ENCODE assay signal across 11 cellular contexts in genomic region chr17:63447688-63448005, GRCh38. TPM values are rescaled to one million over a fixed set of nuclear protein-coding genes. Genes with fewer than 3 reads are reported as not detected.
DNase-seq lines count a peak whose midpoint lies in the region; ATAC-seq, FAIRE-seq and TF ChIP-seq lines count a peak whose summit lies in the region.
"Had no signal": no experiment of that assay in that cellular context is flagged by ENCODE, and none has a peak within 500 bp of the region (broad histone marks: within the 10 kb centered on the region; RNA-seq: fewer than 3 reads in every experiment).

No MANE protein-coding gene starts in this region.

- ATAC-seq in sciatic nerve (peak; percentile 9), HG03097 (IDR thresholded peaks at IDR 0.05; ENCODE audit: low FRiP score, unreplicated experiment) (no peak)

- POLR2A ChIA-PET in endothelial cell of umbilical vein (lab: Charles Lee): interaction anchor here (2.2 kb wide), 1 partner anchor 27 kb away, joined by 7 read pairs; no protein-coding TSS in a partner anchor

- CTCF ChIA-PET in endothelial cell of umbilical vein (lab: Charles Lee): interaction anchor here (1.1 to 7.4 kb wide), 6 partner anchors 8 to 30 kb away, joined by 3 to 134 read pairs (median 8); partner anchors contain the start of gene ACE

- TF ChIP-seq POLR2A in endothelial cell of umbilical vein (IDR thresholded peaks at IDR 0.05; ENCODE audit: low read depth, low read length): no peak
- no peak for TF ChIP-seq POLR2A in GM12891 (IDR thresholded peaks at IDR 0.05; ENCODE audit: low read depth, low read length)

- H3K27me3 ChIP-seq in endothelial cell of umbilical vein (ENCODE audit: control insufficient read depth in 2 of 2, insufficient read depth in 2 of 2, low read length in 2 of 2) (no peaks in the 10 kb centered on the region), tibial artery (peaks cover 0 to 5% of the 10 kb centered on the region in 2 donors)

- DNase-seq in NCI-H1417 (lab: John Stamatoyannopoulos, UW) (peak; percentile 22 to 84 (median 69)), NCI-H1417 treated with DMSO at 0.1 percent for 48 hours (lab: John Stamatoyannopoulos, UW) (no peak), OCI-M1 (lab: John Stamatoyannopoulos, UW) (peak; percentile 73), endothelial cell of umbilical vein (ENCODE audit: low read depth, low spot score) (peak; percentile 77), sciatic nerve (ENCODE audit: low spot score) (no peak), tibial artery (no peak), GM12891 (ENCODE audit: insufficient read length, low spot score) (no peak)
- DNase-seq: T1000 had no signal

- no peak overlapping the region for H3K4me2 ChIP-seq in endothelial cell of umbilical vein (ENCODE audit: insufficient read depth, low read length)

- H2AFZ ChIP-seq in endothelial cell of umbilical vein (ENCODE audit: low read depth, low read length): peak overlapping the region; percentile 4

- dilution Hi-C loops in endothelial cell of umbilical vein (cut with MboI; ENCODE audit: extremely low pct_ligation_motif_present, low sequenced_read_pairs): no loop called here

- intact Hi-C loops in endothelial cell of umbilical vein (cut with micrococcal nuclease) (loop anchor here (1.0 to 2.0 kb wide), 4 partner anchors 14 to 379 kb away; partner anchors contain the start of genes DCAF7, FTSJ3 and PSMC5), sciatic nerve (cut with DNase I) (no loop called here), tibial artery (cut with DNase I; ENCODE audit: low total_unique reads) (no loop called here)

- TF ChIP-seq CTCF in endothelial cell of umbilical vein (IDR thresholded peaks at IDR 0.05; ENCODE audit: extremely low read depth in 1 of 2, insufficient read depth in 1 of 2, low read depth in 1 of 2, low read length in 2 of 2): no peak
- no peak for TF ChIP-seq CTCF in tibial artery (IDR thresholded peaks at IDR 0.05)

- no peak for FAIRE-seq in endothelial cell of umbilical vein (lab: Jason Lieb, UNC)
- no peak for FAIRE-seq in GM12891 (lab: Jason Lieb, UNC)
- FAIRE-seq: A204.1, bronchial epithelial cell had no signal

- H3K9me1 ChIP-seq in endothelial cell of umbilical vein (replicated peaks; ENCODE audit: control insufficient read depth, extremely low read depth, insufficient read depth, low read length): no peaks in the 10 kb centered on the region

- BruUV-seq in endothelial cell of umbilical vein (replicated peaks; lab: Mats Ljungman, UMichigan): no TSS peak

- no peak overlapping the region for H3K4me3 ChIP-seq in endothelial cell of umbilical vein (replicated peaks in 1 of 3; ENCODE audit: insufficient read depth in 1 of 3, low read depth in 1 of 3, low read length in 3 of 3)
- no peak overlapping the region for H3K4me3 ChIP-seq in tibial artery

- H3K9ac ChIP-seq in endothelial cell of umbilical vein (replicated peaks; ENCODE audit: extremely low read depth, insufficient read depth, low read length): peak overlapping the region; percentile 92

- peak overlapping the region; percentile 80 for H3K27ac ChIP-seq in endothelial cell of umbilical vein (ENCODE audit: insufficient read depth, low read depth, low read length)
- no peak overlapping the region for H3K27ac ChIP-seq in tibial artery

- H3K4me1 ChIP-seq in endothelial cell of umbilical vein (ENCODE audit: control insufficient read depth, extremely low read depth, insufficient read depth, low read length) (peaks cover 45% of the 10 kb centered on the region), tibial artery (peaks cover 0 to 33% (median 13%) of the 10 kb centered on the region in 4 donors)

- H3K36me3 ChIP-seq in endothelial cell of umbilical vein (ENCODE audit: control insufficient read depth in 2 of 2, extremely low read depth in 1 of 2, insufficient read depth in 2 of 2, low read length in 2 of 2): no peaks in the 10 kb centered on the region
- H3K36me3 ChIP-seq in tibial artery: no peaks in the 10 kb centered on the region

- no peaks in the 10 kb centered on the region for H3K79me2 ChIP-seq in endothelial cell of umbilical vein (ENCODE audit: control insufficient read depth, insufficient read depth, low read length)

- no peaks in the 10 kb centered on the region for H3K9me3 ChIP-seq in endothelial cell of umbilical vein (replicated peaks; ENCODE audit: control insufficient read depth, insufficient read depth, low read length)
- H3K9me3 ChIP-seq in tibial artery: no peaks in the 10 kb centered on the region

- no peaks in the 10 kb centered on the region for H4K20me1 ChIP-seq in endothelial cell of umbilical vein (replicated peaks; ENCODE audit: control insufficient read depth, extremely low read depth, insufficient read depth, low read length)

TF ChIP-seq in endothelial cell of umbilical vein, 7 proteins besides CTCF, POLR2A, EP300 and RAD21:
- TF ChIP-seq MYC (IDR thresholded peaks at IDR 0.05; ENCODE audit: low read depth, low read length) (no peak), JUN (IDR thresholded peaks at IDR 0.05; ENCODE audit: borderline replicate concordance, insufficient read depth, insufficient read length, low read depth) (no peak), MAX (IDR thresholded peaks at IDR 0.05; ENCODE audit: insufficient read depth, insufficient read length) (no peak), FOS (IDR thresholded peaks at IDR 0.05; ENCODE audit: borderline replicate concordance, insufficient read depth, low read length) (no peak), POLR2AphosphoS5 (IDR thresholded peaks at IDR 0.05; ENCODE audit: insufficient read depth, low read depth, low read length) (no peak), EZH2 (IDR thresholded peaks at IDR 0.05; ENCODE audit: borderline replicate concordance, low read depth, low read length, severe bottlenecking) (no peak), GATA2 (IDR thresholded peaks at IDR 0.05; ENCODE audit: insufficient read depth, insufficient read length, low read depth, low read length) (no peak)

TF ChIP-seq in GM12891, 5 proteins besides CTCF, POLR2A, EP300 and RAD21:
- TF ChIP-seq PAX5 (IDR thresholded peaks at IDR 0.05; ENCODE audit: insufficient read depth, low read length, severe bottlenecking) (no peak), POU2F2 (IDR thresholded peaks at IDR 0.05; ENCODE audit: low read depth, low read length) (no peak), TAF1 (IDR thresholded peaks at IDR 0.05; ENCODE audit: low read depth, low read length) (no peak), POLR2AphosphoS5 (IDR thresholded peaks at IDR 0.05; ENCODE audit: low read depth, low read length) (no peak), SPI1 (IDR thresholded peaks at IDR 0.05; ENCODE audit: low read depth, low read length) (no peak)
TF ChIP-seq in GM12891: peak in this region for 0.

RNA-seq across cellular contexts. Expression of gene CYB561, which starts 1.5 kb away (rescaled TPM):
- total RNA-seq in endothelial cell of umbilical vein (71.1 and 72.4 TPM in 2 replicates), sciatic nerve (24.7 TPM)
- polyA plus RNA-seq in endothelial cell of umbilical vein: 34.9 and 45.1 TPM in 2 replicates
- polyA plus RNA-seq in endothelial cell of umbilical vein (2011; cell fraction: cytosol; rRNA removed): 24.4 and 30.5 TPM in 2 replicates
- 61.1 and 63.6 TPM in 2 replicates for polyA plus RNA-seq in endothelial cell of umbilical vein (2011; cell fraction: nucleus; rRNA removed)
- 22.3 and 28.9 TPM in 2 replicates for polyA plus RNA-seq in endothelial cell of umbilical vein (2012)
- polyA minus RNA-seq in endothelial cell of umbilical vein: 68.6 and 78.0 TPM in 2 replicates
- 21.5 TPM for polyA minus RNA-seq in endothelial cell of umbilical vein (2011; cell fraction: cytosol; rRNA and poly(A)+ RNA removed)
- 21.5 and 39.9 TPM in 2 replicates for polyA minus RNA-seq in endothelial cell of umbilical vein (2011; cell fraction: nucleus; rRNA and poly(A)+ RNA removed)
- 3.8 TPM for polyA plus RNA-seq in GM12891 (2012; ENCODE audit: low read depth, missing spikeins)

RNA-seq across cellular contexts. Expression of gene ACE, which starts 29.2 kb away (rescaled TPM):
- total RNA-seq in endothelial cell of umbilical vein (207 and 226 TPM in 2 replicates), sciatic nerve (14.0 TPM)
- polyA plus RNA-seq in endothelial cell of umbilical vein: 63.4 and 72.3 TPM in 2 replicates
- polyA plus RNA-seq in endothelial cell of umbilical vein (2011; cell fraction: cytosol; rRNA removed): 30.5 and 41.0 TPM in 2 replicates
- polyA plus RNA-seq in endothelial cell of umbilical vein (2011; cell fraction: nucleus; rRNA removed): 187 and 256 TPM in 2 replicates
- polyA plus RNA-seq in endothelial cell of umbilical vein (2012): 13.4 and 30.3 TPM in 2 replicates
- polyA minus RNA-seq in endothelial cell of umbilical vein: 81.2 and 84.6 TPM in 2 replicates
- not detected for polyA minus RNA-seq in endothelial cell of umbilical vein (2011; cell fraction: cytosol; rRNA and poly(A)+ RNA removed)
- 94.5 and 140 TPM in 2 replicates for polyA minus RNA-seq in endothelial cell of umbilical vein (2011; cell fraction: nucleus; rRNA and poly(A)+ RNA removed)
- polyA plus RNA-seq in GM12891 (2012; ENCODE audit: low read depth, missing spikeins): 0.21 TPM
- total RNA-seq: bronchial epithelial cell had no signal

Comparison
In these comparisons a context has a peak if more than half of its experiments do, and no peak if none do; other contexts are left out.
1. DNase-seq: peak in NCI-H1417 (3 of 3), OCI-M1 (single experiment) and endothelial cell of umbilical vein (single experiment); none in NCI-H1417 treated with DMSO at 0.1 percent for 48 hours (single experiment), sciatic nerve (single experiment), tibial artery (0 of 2) and GM12891 (single experiment).
2. RNA of gene ACE, which starts 29.2 kb away (total RNA-seq): 207 to 226 TPM in endothelial cell of umbilical vein; 14.0 TPM in sciatic nerve (single experiment); every median in the first group is over 10 times any median in the second.